ENCODE assay signal across 8 cellular contexts in genomic region chr15:72784233-72784876, GRCh38. TPM values are rescaled to one million over a fixed set of nuclear protein-coding genes. Genes with fewer than 3 reads are reported as not detected.
DNase-seq lines count a peak whose midpoint lies in the region; ATAC-seq and TF ChIP-seq lines count a peak whose summit lies in the region.

No MANE protein-coding gene starts in this region.

- H3K9me3 ChIP-seq in right lobe of liver (no peaks in the 10 kb centered on the region), subcutaneous abdominal adipose tissue (ENCODE audit: control insufficient read depth in 5 of 5, low read length in 5 of 5) (no peaks in the 10 kb centered on the region)

- H3K27ac ChIP-seq in right lobe of liver (peak overlapping the region; percentile 61 to 95 (median 88)), subcutaneous abdominal adipose tissue (ENCODE audit: low read depth, low read length) (peak overlapping the region; percentile 94)

- TF ChIP-seq CTCF in right lobe of liver (IDR thresholded peaks at IDR 0.05), result peak; percentile 30 to 58 (median 50)

- H3K4me3 ChIP-seq in right lobe of liver, result peak overlapping the region; percentile 99 to 100 (median 100)
- H3K4me3 ChIP-seq in subcutaneous abdominal adipose tissue (ENCODE audit: low read depth in 1 of 5, low read length in 5 of 5), result peak overlapping the region; percentile 88 to 99 (median 95)

- no peaks in the 10 kb centered on the region for H3K27me3 ChIP-seq in right lobe of liver
- no peaks in the 10 kb centered on the region for H3K27me3 ChIP-seq in subcutaneous abdominal adipose tissue (ENCODE audit: control insufficient read depth in 5 of 5, insufficient read depth in 4 of 5, low read length in 5 of 5)

- H3K4me1 ChIP-seq in right lobe of liver, result peaks cover 0 to 14% (median 8%) of the 10 kb centered on the region in 4 donors
- H3K4me1 ChIP-seq in subcutaneous abdominal adipose tissue (ENCODE audit: control insufficient read depth in 5 of 5, insufficient read depth in 5 of 5, low read length in 5 of 5), result peaks cover 11 to 45% (median 33%) of the 10 kb centered on the region in 5 donors

- intact Hi-C loops in right lobe of liver (cut with DNase I), result no loop called here

- H3K36me3 ChIP-seq in right lobe of liver (peaks cover 0 to 6% (median 0%) of the 10 kb centered on the region in 4 donors), subcutaneous abdominal adipose tissue (ENCODE audit: control insufficient read depth in 5 of 5, insufficient read depth in 5 of 5, low read length in 5 of 5) (peaks cover 0 to 8% (median 4%) of the 10 kb centered on the region in 5 donors)

- WGBS in right lobe of liver (ENCODE audit: insufficient coverage, low coverage, low lambda C conversion rate, missing lambda C conversion rate), result 21% methylated on average over 12 of the region's 16 CpGs

- H3K9ac ChIP-seq in subcutaneous abdominal adipose tissue (ENCODE audit: low read length in 5 of 5), result peak overlapping the region; percentile 87 to 97 (median 95)

- DNase-seq in stimulated activated CD4-positive, alpha-beta T cell treated with anti-CD3 and anti-CD28 coated beads, Interleukin-2, amount 100 ng/mL, for 4 hours (ENCODE audit: low read depth), result peak; percentile 39
- DNase-seq in stimulated activated CD4-positive, alpha-beta T cell treated with anti-CD3 and anti-CD28 coated beads, Interleukin-2, amount 100 ng/mL, for 24 hours, result no peak
- peak; percentile 84 for DNase-seq in NCI-H1105 (lab: John Stamatoyannopoulos, UW)
- peak; percentile 76 for DNase-seq in SKM-1 (lab: John Stamatoyannopoulos, UW; ENCODE audit: unreplicated experiment)
- DNase-seq in dermis microvascular lymphatic vessel endothelial cell (ENCODE audit: low read depth in 2 of 2), result peak; percentile 43 to 80
- DNase-seq in right lobe of liver, result peak in 1 of 3 donors; percentile 51

- peak; percentile 9 for ATAC-seq in HG02571 (IDR thresholded peaks at IDR 0.05; ENCODE audit: unreplicated experiment)
- peak; percentile 46 to 55 (median 50) for ATAC-seq in right lobe of liver

- TF ChIP-seq POLR2A in right lobe of liver (IDR thresholded peaks at IDR 0.05), result no peak

RNA-seq across cellular contexts. Expression of gene ADPGK, which starts 0.8 kb away (rescaled TPM):
- 29.3 and 37.3 TPM in 2 replicates for total RNA-seq in dermis microvascular lymphatic vessel endothelial cell
- 10 to 100 TPM; 13.9 to 22.1 (median 19.8) TPM for total RNA-seq in right lobe of liver

Comparison
In these comparisons a context has a peak if more than half of its experiments do, and no peak if none do; other contexts are left out.
1. DNase-seq: peak in stimulated activated CD4-positive, alpha-beta T cell treated with anti-CD3 and anti-CD28 coated beads, Interleukin-2, amount 100 ng/mL, for 4 hours (single experiment), NCI-H1105 (single experiment), SKM-1 (single experiment) and dermis microvascular lymphatic vessel endothelial cell (2 of 2); none in stimulated activated CD4-positive, alpha-beta T cell treated with anti-CD3 and anti-CD28 coated beads, Interleukin-2, amount 100 ng/mL, for 24 hours (0 of 2).